ENCODE assay signal across 20 cellular contexts in genomic region chr2:209917154-209917771, GRCh38.
"Had no signal": no experiment of that assay in that cellular context is flagged by ENCODE, and none has a peak within 500 bp of the region (broad histone marks: within the 10 kb centered on the region; RNA-seq: fewer than 3 reads in every experiment).

No MANE protein-coding gene starts in this region.

- H3K27ac ChIP-seq: adrenal gland, RWPE1 had no signal

- DNase-seq: activated CD4-positive, alpha-beta T cell treated with anti-CD3 and anti-CD28 coated beads for 36 hours; activated CD4-positive, alpha-beta T cell treated with anti-CD3 and anti-CD28 coated beads, Interleukin-2, amount 10 ng/mL, durations not matched to agents 7 days and 5 days; activated CD4-positive, alpha-beta T cell treated with anti-CD3 and anti-CD28 coated beads, Interleukin-2, amount 50 U/mL, for 48 hours; activated CD8-positive, alpha-beta T cell treated with anti-CD3 and anti-CD28 coated beads, Interleukin-2, amount 10 ng/mL, durations not matched to agents 7 days and 5 days; activated gamma-delta T cell; activated naive CD4-positive, alpha-beta T cell treated with Interleukin-2 at 50 U/mL for 16 hours; activated naive CD8-positive, alpha-beta T cell treated with anti-CD3 and anti-CD28 coated beads, Interleukin-2, amount 10 ng/mL, durations not matched to agents 7 days and 5 days; activated T-cell treated with anti-CD3 and anti-CD28 coated beads, Interleukin-2, amount 50 U/mL, for 24 hours; adrenal gland; Karpas-422; NCI-H1105; NCI-H1417 treated with DMSO at 0.1 percent for 48 hours; NCI-H187 treated with DMSO at 0.1 percent for 48 hours; NCI-H2081 treated with DMSO at 0.1 percent for 48 hours; NCI-H226; NCI-H446 treated with DMSO at 0.1 percent for 48 hours; NCI-H524 treated with DMSO at 0.1 percent for 48 hours; PC-3; SIG-M5 had no signal

- H3K4me3 ChIP-seq: adrenal gland had no signal
